ENCODE assay signal across 28 cellular contexts in the genomic region with DNA sequence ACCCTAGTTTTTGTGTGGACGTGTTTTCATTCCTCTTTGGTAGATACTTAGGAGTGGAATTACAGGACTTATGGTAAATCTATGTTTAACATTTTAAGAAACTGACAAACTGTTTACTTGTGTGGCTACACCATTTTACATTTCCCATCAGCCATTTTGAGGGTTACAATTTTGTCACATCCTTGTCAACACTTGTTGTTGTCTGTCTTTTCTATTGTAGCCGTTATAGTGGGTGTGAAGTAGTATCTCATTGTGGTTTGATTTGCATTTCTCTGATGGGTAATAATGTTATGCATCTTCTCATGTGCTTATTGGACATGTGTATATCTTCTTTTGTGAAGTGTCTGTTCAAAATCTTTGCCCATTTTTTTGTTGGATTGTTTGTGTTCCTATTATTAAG.
"Had no signal": no experiment of that assay in that cellular context is flagged by ENCODE, and none has a peak within 500 bp of the region (broad histone marks: within the 10 kb centered on the region; RNA-seq: fewer than 3 reads in every experiment).

No MANE protein-coding gene starts in this region.

- H3K36me3 Mint-ChIP-seq: natural killer cell had no signal

- DNase-seq: hypothalamus; immature natural killer cell; left ventricle myocardium inferior; mesendoderm; naive B cell; natural killer cell; nephron progenitor cell; ovary; stimulated activated CD4-positive, alpha-beta T cell treated with anti-CD3 and anti-CD28 coated beads, Interleukin-12 subunit alpha, Interleukin-12 subunit beta, amount 100 ng/mL, for 4 hours; stimulated activated CD4-positive, alpha-beta T cell treated with anti-CD3 and anti-CD28 coated beads, Interleukin-15, amount 100 ng/mL, for 24 hours; stimulated activated CD4-positive, alpha-beta T cell treated with anti-CD3 and anti-CD28 coated beads, Interleukin-2, amount 100 ng/mL, for 24 hours; stimulated activated CD4-positive, alpha-beta T cell treated with anti-CD3 and anti-CD28 coated beads, Interleukin-4, amount 100 ng/mL, for 1 hour; stimulated activated naive B cell treated with anti-CD40 and anti-IgM and Interleukin-4, amounts not matched to agents 10 μg/mL and 1 μg/mL and 100 μg/mL, for 72 hours; stimulated activated naive CD8-positive, alpha-beta T cell treated with anti-CD3 and anti-CD28 coated beads, Interleukin-15, Interleukin-2, amounts not matched to agents 100 U/mL and 50 U/mL, for 24 hours; stomach; tibial artery; trophoblast cell; upper lobe of right lung had no signal

- H3K4me3 ChIP-seq: left ventricle myocardium inferior, lung, ovary, right atrium auricular region, skin epidermis, stomach, suprapubic skin, thoracic aorta, tibial artery, upper lobe of right lung had no signal

- H3K27ac ChIP-seq: left ventricle myocardium inferior, ovary, right atrium auricular region, skin epidermis, stomach, suprapubic skin, thoracic aorta, tibial artery, upper lobe of right lung had no signal

- H3K9me3 ChIP-seq: left ventricle myocardium inferior, ovary, right atrium auricular region, stomach, suprapubic skin, thoracic aorta, tibial artery, upper lobe of right lung had no signal

- H3K27ac Mint-ChIP-seq: immature natural killer cell; mesothelial cell of epicardium; naive B cell; natural killer cell; nephron progenitor cell; progenitor cell of endocrine pancreas; stimulated activated naive B cell treated with anti-CD40 and anti-IgM and Interleukin-4, amounts not matched to agents 10 μg/mL and 1 μg/mL and 100 μg/mL, for 72 hours had no signal

- H3K4me3 Mint-ChIP-seq: immature natural killer cell; mesothelial cell of epicardium; naive B cell; natural killer cell; nephron progenitor cell; stimulated activated naive B cell treated with anti-CD40 and anti-IgM and Interleukin-4, amounts not matched to agents 10 μg/mL and 1 μg/mL and 100 μg/mL, for 72 hours had no signal

- H3K9me3 Mint-ChIP-seq: naive B cell; natural killer cell; stimulated activated naive B cell treated with anti-CD40 and anti-IgM and Interleukin-4, amounts not matched to agents 10 μg/mL and 1 μg/mL and 100 μg/mL, for 72 hours had no signal

- H3K27me3 Mint-ChIP-seq: naive B cell; progenitor cell of endocrine pancreas; stimulated activated naive B cell treated with anti-CD40 and anti-IgM and Interleukin-4, amounts not matched to agents 10 μg/mL and 1 μg/mL and 100 μg/mL, for 72 hours had no signal

- H3K27me3 ChIP-seq: ovary, right atrium auricular region, stomach, suprapubic skin, tibial artery, upper lobe of right lung had no signal

- H3K36me3 ChIP-seq: left ventricle myocardium inferior, ovary, right atrium auricular region, stomach, suprapubic skin, thoracic aorta, tibial artery, upper lobe of right lung had no signal

- FAIRE-seq: islet of Langerhans, urothelium cell line had no signal

- ATAC-seq: natural killer cell; sciatic nerve; stimulated activated naive B cell treated with anti-CD40 and anti-IgM and Interleukin-4, amounts not matched to agents 10 μg/mL and 1 μg/mL and 100 μg/mL, for 72 hours; stimulated activated naive CD8-positive, alpha-beta T cell treated with anti-CD3 and anti-CD28 coated beads, Interleukin-15, Interleukin-2, amounts not matched to agents 100 U/mL and 50 U/mL, for 24 hours; upper lobe of right lung had no signal
